10 cellular contexts compared by ENCODE assay signal in the genomic region with DNA sequence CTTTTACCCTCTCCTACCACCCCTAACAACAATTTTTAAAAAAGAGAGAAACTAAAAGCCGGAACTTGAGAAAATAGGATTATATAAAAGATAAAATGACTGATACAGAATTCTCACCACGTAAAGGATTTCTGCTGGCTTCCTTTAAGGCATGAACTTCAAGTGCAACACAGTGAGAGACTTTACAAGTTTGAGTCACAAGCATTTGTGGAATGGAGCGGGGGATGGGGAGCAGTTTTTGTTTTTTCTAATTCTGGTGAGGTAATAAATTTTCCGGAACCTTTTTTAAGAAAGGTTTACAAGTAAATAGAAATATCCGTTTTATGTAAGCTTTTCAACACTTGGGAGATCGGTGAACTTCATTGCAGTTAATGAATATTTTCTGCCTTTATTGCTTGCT. TPM values are rescaled to one million over a fixed set of nuclear protein-coding genes. Genes with fewer than 3 reads are reported as not detected.
DNase-seq lines count a peak whose midpoint lies in the region; ATAC-seq and TF ChIP-seq lines count a peak whose summit lies in the region.
"Had no signal": no experiment of that assay in that cellular context is flagged by ENCODE, and none has a peak within 500 bp of the region (broad histone marks: within the 10 kb centered on the region; RNA-seq: fewer than 3 reads in every experiment).

No MANE protein-coding gene starts in this region.

- H3K36me3 ChIP-seq in iPS-15b (ENCODE audit: control insufficient read depth, insufficient read depth, low read length) (no peaks in the 10 kb centered on the region), smooth muscle cell (ENCODE audit: low read depth) (no peaks in the 10 kb centered on the region)

- H3K9ac ChIP-seq in iPS-15b (ENCODE audit: low read depth, low read length) (no peak overlapping the region), smooth muscle cell (ENCODE audit: low read depth) (no peak overlapping the region)

- H3K27me3 ChIP-seq in iPS-15b (ENCODE audit: control insufficient read depth, insufficient read depth, low read length) (peaks cover 40% of the 10 kb centered on the region), smooth muscle cell (ENCODE audit: low read depth) (no peaks in the 10 kb centered on the region)

- no peak for DNase-seq in activated T-cell treated with anti-CD3 and anti-CD28 coated beads, Interleukin-2, amount 50 U/mL, for 4 hours
- DNase-seq in activated T-cell treated with anti-CD3 and anti-CD28 coated beads, Interleukin-2, amount 50 U/mL, for 48 hours: no peak
- DNase-seq in smooth muscle cell (lab: John Stamatoyannopoulos, UW; ENCODE audit: unreplicated experiment): no peak
- no peak for DNase-seq in stimulated activated CD4-positive, alpha-beta T cell treated with anti-CD3 and anti-CD28 coated beads, Interleukin-12 subunit alpha, Interleukin-12 subunit beta, amount 100 ng/mL, for 4 hours
- DNase-seq in activated effector memory CD4-positive, alpha-beta T cell treated with anti-CD3 and anti-CD28 coated beads, Interleukin-2, amount 50 U/mL, for 16 hours: no peak
- DNase-seq: activated gamma-delta T cell treated with Interleukin-2 at 50 U/mL for 16 hours had no signal

- H3K36me3 Mint-ChIP-seq in activated T-cell treated with anti-CD3 and anti-CD28 coated beads, Interleukin-2, amount 50 U/mL, for 4 hours (ENCODE audit: insufficient read depth): peaks cover 2% of the 10 kb centered on the region

- H3K4me1 ChIP-seq in iPS-15b (ENCODE audit: control insufficient read depth, insufficient read depth, low read length) (peaks cover 17% of the 10 kb centered on the region), smooth muscle cell (ENCODE audit: low read depth) (peaks cover 33% of the 10 kb centered on the region)

- H3K27me3 Mint-ChIP-seq in activated T-cell treated with anti-CD3 and anti-CD28 coated beads, Interleukin-2, amount 50 U/mL, for 4 hours (ENCODE audit: low read depth): peaks cover 43% of the 10 kb centered on the region

- no peak for TF ChIP-seq CTCF in smooth muscle cell (IDR thresholded peaks at IDR 0.05; ENCODE audit: borderline replicate concordance, insufficient read depth, poor library complexity, severe bottlenecking)

- no peaks in the 10 kb centered on the region for H3K9me3 ChIP-seq in iPS-15b (ENCODE audit: control insufficient read depth, insufficient read depth, low read length)
- no peaks in the 10 kb centered on the region for H3K9me3 ChIP-seq in smooth muscle cell (replicated peaks; ENCODE audit: low read depth)

- H3K4me3 ChIP-seq in iPS-15b (ENCODE audit: low read depth, low read length) (peak overlapping the region; percentile 58), smooth muscle cell (peak overlapping the region; percentile 86)

- 9% methylated on average over 6 of the region's 6 CpGs for WGBS in smooth muscle cell (ENCODE audit: low lambda C conversion rate)

- H3K4me3 Mint-ChIP-seq in activated T-cell treated with anti-CD3 and anti-CD28 coated beads, Interleukin-2, amount 50 U/mL, for 4 hours: peak overlapping the region; percentile 58

- no peaks in the 10 kb centered on the region for H3K9me3 Mint-ChIP-seq in activated T-cell treated with anti-CD3 and anti-CD28 coated beads, Interleukin-2, amount 50 U/mL, for 4 hours

- ATAC-seq in activated T-cell treated with anti-CD3 and anti-CD28 coated beads, Interleukin-2, amount 50 U/mL, for 4 hours: no peak
- ATAC-seq in SK-N-SH treated with all-trans-retinoic acid at 6 μM for 48 hours (no peak), HG02642 (IDR thresholded peaks at IDR 0.05; ENCODE audit: poor library complexity, unreplicated experiment) (no peak)

- peaks cover 37% of the 10 kb centered on the region for H3K79me2 ChIP-seq in smooth muscle cell (ENCODE audit: low read depth)

- H3K4me2 ChIP-seq in smooth muscle cell: peak overlapping the region; percentile 84

- peaks cover 27% of the 10 kb centered on the region for H4K20me1 ChIP-seq in smooth muscle cell (ENCODE audit: low read depth)

- H2AFZ ChIP-seq in smooth muscle cell (ENCODE audit: low read depth): no peak overlapping the region

- peak overlapping the region; percentile 34 for H3K27ac ChIP-seq in smooth muscle cell (ENCODE audit: low read depth)
- H3K27ac ChIP-seq: skin epidermis had no signal

- peaks cover 14% of the 10 kb centered on the region for H3K4me1 Mint-ChIP-seq in activated T-cell treated with anti-CD3 and anti-CD28 coated beads, Interleukin-2, amount 50 U/mL, for 4 hours (ENCODE audit: low read depth)

- H3F3A ChIP-seq in smooth muscle cell (ENCODE audit: low read depth): peaks cover 12% of the 10 kb centered on the region

TF ChIP-seq in SK-N-SH treated with all-trans-retinoic acid at 6 μM for 48 hours, 23 proteins besides CTCF, POLR2A, EP300 and RAD21:
- TF ChIP-seq ZNF565 (CRISPR knock-in tag; conservative IDR thresholded peaks at IDR 0.05; ENCODE audit: low read depth): no peak
- TF ChIP-seq, protein P1, sequence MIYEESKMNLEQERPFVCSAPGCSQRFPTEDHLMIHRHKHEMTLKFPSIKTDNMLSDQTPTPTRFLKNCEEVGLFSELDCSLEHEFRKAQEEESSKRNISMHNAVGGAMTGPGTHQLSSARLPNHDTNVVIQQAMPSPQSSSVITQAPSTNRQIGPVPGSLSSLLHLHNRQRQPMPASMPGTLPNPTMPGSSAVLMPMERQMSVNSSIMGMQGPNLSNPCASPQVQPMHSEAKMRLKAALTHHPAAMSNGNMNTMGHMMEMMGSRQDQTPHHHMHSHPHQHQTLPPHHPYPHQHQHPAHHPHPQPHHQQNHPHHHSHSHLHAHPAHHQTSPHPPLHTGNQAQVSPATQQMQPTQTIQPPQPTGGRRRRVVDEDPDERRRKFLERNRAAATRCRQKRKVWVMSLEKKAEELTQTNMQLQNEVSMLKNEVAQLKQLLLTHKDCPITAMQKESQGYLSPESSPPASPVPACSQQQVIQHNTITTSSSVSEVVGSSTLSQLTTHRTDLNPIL (CRISPR knock-in tag; IDR thresholded peaks at IDR 0.05; ENCODE audit: low read depth): 0 out of 2 replicates have a peak, but pooled peaks have one; percentile 9
TF ChIP-seq in SK-N-SH treated with all-trans-retinoic acid at 6 μM for 48 hours: peak in this region for 1.

RNA-seq across cellular contexts. Expression of a gene that starts 1.8 kb away (rescaled TPM):
- under 1 TPM; 0.18 to 0.46 (median 0.22) TPM for total RNA-seq in activated T-cell treated with anti-CD3 and anti-CD28 coated beads, Interleukin-2, amount 50 U/mL, for 4 hours
- 239 and 251 TPM in 2 replicates for total RNA-seq in smooth muscle cell
- 132 and 169 TPM in 2 replicates for polyA plus RNA-seq in smooth muscle cell

Comparison
In these comparisons a context has a peak if more than half of its experiments do, and no peak if none do; other contexts are left out.
1. RNA of a gene that starts 1.8 kb away (total RNA-seq): 239 to 251 TPM in smooth muscle cell; 0.18 to 0.46 TPM in activated T-cell treated with anti-CD3 and anti-CD28 coated beads, Interleukin-2, amount 50 U/mL, for 4 hours; every median in the first group is over 100 times any median in the second.